1 cellular context compared by ENCODE assay signal in genomic region chr7:88338521-88338920, GRCh38.
TF ChIP-seq lines count a peak whose summit lies in the region.

No MANE protein-coding gene starts in this region.

TF ChIP-seq in H1, 55 proteins besides CTCF, POLR2A, EP300 and RAD21:
- TF ChIP-seq RBBP5 (IDR thresholded peaks at IDR 0.05; ENCODE audit: borderline replicate concordance, low read depth, low read length) = no peak
- TF ChIP-seq NRF1 (IDR thresholded peaks at IDR 0.05; ENCODE audit: low read depth, low read length) = no peak
- no peak for TF ChIP-seq ZNF274 (IDR thresholded peaks at IDR 0.05; ENCODE audit: borderline replicate concordance, extremely low read depth, low read length)
- no peak for TF ChIP-seq HDAC2 (IDR thresholded peaks at IDR 0.05; ENCODE audit: borderline replicate concordance in 1 of 2, low read depth in 2 of 2, low read length in 2 of 2)
- no peak for TF ChIP-seq ASH2L (IDR thresholded peaks at IDR 0.05; ENCODE audit: low read length)
- TF ChIP-seq TBP (IDR thresholded peaks at IDR 0.05; ENCODE audit: low read depth, low read length) = no peak
- no peak for TF ChIP-seq FOSL1 (IDR thresholded peaks at IDR 0.05; ENCODE audit: insufficient read depth, low read depth, low read length)
- no peak for TF ChIP-seq SRF (IDR thresholded peaks at IDR 0.05; ENCODE audit: low read depth, low read length)
- no peak for TF ChIP-seq HDAC6 (IDR thresholded peaks at IDR 0.05; ENCODE audit: low read depth, low read length)
- TF ChIP-seq KDM4A (IDR thresholded peaks at IDR 0.05; ENCODE audit: low read depth, low read length, severe bottlenecking) = no peak
- no peak for TF ChIP-seq JUN (IDR thresholded peaks at IDR 0.05; ENCODE audit: low read depth, low read length)
- no peak for TF ChIP-seq TEAD4 (IDR thresholded peaks at IDR 0.05; ENCODE audit: low read depth, low read length)
- no peak for TF ChIP-seq USF2 (IDR thresholded peaks at IDR 0.05; ENCODE audit: low read length)
- TF ChIP-seq RNF2 (IDR thresholded peaks at IDR 0.05; ENCODE audit: borderline replicate concordance, low read depth, low read length, missing control alignments, poor library complexity, severe bottlenecking) = no peak
- no peak for TF ChIP-seq NANOG (IDR thresholded peaks at IDR 0.05; ENCODE audit: insufficient read depth, low read depth, low read length, poor library complexity, severe bottlenecking)
- TF ChIP-seq TCF12 (IDR thresholded peaks at IDR 0.05; ENCODE audit: low read depth, low read length) = no peak
- TF ChIP-seq BCL11A (IDR thresholded peaks at IDR 0.05; ENCODE audit: low read depth in 2 of 2, low read length in 2 of 2) = no peak
- no peak for TF ChIP-seq E2F6 (IDR thresholded peaks at IDR 0.05)
- no peak for TF ChIP-seq CBX5 (IDR thresholded peaks at IDR 0.05; ENCODE audit: low read depth, low read length)
- TF ChIP-seq RFX5 (IDR thresholded peaks at IDR 0.05; ENCODE audit: borderline replicate concordance, low read depth, low read length) = no peak
